Comparison of ENCODE assay signal across 1 cellular context in the genomic region with DNA sequence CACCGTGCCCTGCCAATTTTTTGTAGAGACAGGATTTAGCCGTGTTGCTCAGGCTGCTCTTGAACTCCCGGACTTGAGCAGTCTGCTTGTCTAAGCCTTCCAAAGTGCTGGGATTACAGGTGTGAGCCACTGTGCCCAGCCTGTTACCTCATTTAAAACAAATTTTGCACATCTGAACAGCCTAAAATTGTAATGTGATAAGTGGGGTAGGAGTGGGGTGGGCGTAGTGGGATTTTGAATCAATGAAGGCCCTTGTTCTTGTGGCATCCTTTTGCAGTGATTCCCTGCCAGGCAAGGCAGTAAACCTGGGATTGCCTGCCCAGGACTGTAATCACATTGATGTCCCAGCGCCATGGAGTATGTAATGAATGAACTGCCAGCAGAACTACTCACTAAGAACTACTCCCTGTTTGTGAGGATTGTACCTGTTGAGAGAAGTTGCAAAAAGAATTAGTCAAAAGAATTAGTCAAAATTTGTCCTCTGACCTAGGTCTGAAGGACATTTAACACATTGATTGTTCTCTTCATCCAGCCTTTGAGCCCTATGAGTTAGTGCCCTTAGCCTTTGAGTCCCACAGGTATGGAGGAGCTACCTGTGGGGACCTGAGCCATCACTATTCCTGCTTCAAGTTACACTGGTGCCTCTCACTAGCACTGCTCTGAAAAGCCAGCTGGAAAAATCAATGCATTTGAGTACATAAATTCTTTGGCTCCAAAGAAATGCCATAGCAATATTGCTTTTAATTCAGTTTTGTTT.
TF ChIP-seq lines count a peak whose summit lies in the region.

No MANE protein-coding gene starts in this region.

TF ChIP-seq in K562, 482 proteins besides CTCF, POLR2A, EP300 and RAD21:
- TF ChIP-seq PML (IDR thresholded peaks at IDR 0.05; ENCODE audit: low read length) (0 out of 2 replicates have a peak, but pooled peaks have one; percentile 11), BACH1 (tag; IDR thresholded peaks at IDR 0.05) (no peak), RBFOX2 (IDR thresholded peaks at IDR 0.05; ENCODE audit: low read depth, low read length) (peak; percentile 5; the same call in 1 of the 2 replicates)
